Comparison of ENCODE assay signal across 12 cellular contexts in genomic region chr6:158068156-158068892, GRCh38.
DNase-seq lines count a peak whose midpoint lies in the region; ATAC-seq, FAIRE-seq and TF ChIP-seq lines count a peak whose summit lies in the region.
"Had no signal": no experiment of that assay in that cellular context is flagged by ENCODE, and none has a peak within 500 bp of the region (broad histone marks: within the 10 kb centered on the region; RNA-seq: fewer than 3 reads in every experiment).

No MANE protein-coding gene starts in this region.

- no peaks in the 10 kb centered on the region for H4K20me1 ChIP-seq in GM23338 (replicated peaks; ENCODE audit: insufficient read depth)

- no peaks in the 10 kb centered on the region for H3K9me3 ChIP-seq in A549

- peaks cover 11% of the 10 kb centered on the region; the same call in 1 of the 3 replicates for H3K36me3 Mint-ChIP-seq in GM23338 (ENCODE audit: low read depth)
- no peaks in the 10 kb centered on the region for H3K36me3 Mint-ChIP-seq in natural killer cell treated with Interleukin-12 subunit alpha and Interleukin-12 subunit beta and Interleukin-15 and Interleukin-18, amount 100 ng/mL, for 72 hours

- TF ChIP-seq RAD21 in A549 (conservative IDR thresholded peaks at IDR 0.05 in 1 of 2, IDR thresholded peaks at IDR 0.05 in 1 of 2): no peak

- POLR2A ChIA-PET in A549 (lab: Yijun Ruan, JAX): no interaction called here

- H3K36me3 ChIP-seq in GM23338 (ENCODE audit: insufficient read depth): no peaks in the 10 kb centered on the region

- WGBS in A549 (ENCODE audit: missing lambda C conversion rate): 87% methylated on average over 10 of the region's 10 CpGs

- H3K4me2 ChIP-seq in A549: peak overlapping the region; percentile 63
- no peak overlapping the region for H3K4me2 ChIP-seq in GM23338

- CTCF ChIA-PET in A549 (lab: Yijun Ruan, JAX): interaction anchor here (0.6 to 6.0 kb wide), 5 partner anchors 40 to 86 kb away, joined by 3 to 54 read pairs (median 6); partner anchors contain the start of gene SYNJ2

- peak overlapping the region; percentile 53 for H3K27ac Mint-ChIP-seq in GM23338
- H3K27ac Mint-ChIP-seq in natural killer cell treated with Interleukin-12 subunit alpha and Interleukin-12 subunit beta and Interleukin-15 and Interleukin-18, amount 100 ng/mL, for 72 hours: peak overlapping the region in 1 of 2 donors; percentile 66

- ATAC-seq in A549: peak in 1 of 2 experiments; percentile 46; a peak in 2 of 6 replicates
- ATAC-seq in GM23338: peak; percentile 52
- ATAC-seq in natural killer cell treated with Interleukin-12 subunit alpha and Interleukin-12 subunit beta and Interleukin-15 and Interleukin-18, amount 100 ng/mL, for 72 hours: peak in 1 of 2 donors; percentile 16
- no peak for ATAC-seq in HG03342 (IDR thresholded peaks at IDR 0.05; ENCODE audit: unreplicated experiment)
- no peak for ATAC-seq in HG03521 (IDR thresholded peaks at IDR 0.05; ENCODE audit: unreplicated experiment)
- ATAC-seq: activated CD4-positive, CD25-positive, alpha-beta regulatory T cell treated with anti-CD3 and anti-CD28 coated beads, Interleukin-2, amount 50 U/mL, for 24 hours had no signal

- H3K4me1 ChIP-seq in A549: peaks cover 40% of the 10 kb centered on the region
- no peaks in the 10 kb centered on the region for H3K4me1 ChIP-seq in GM23338 (ENCODE audit: insufficient read depth)

- TF ChIP-seq POLR2A in A549 (IDR thresholded peaks at IDR 0.05; ENCODE audit: low read length): no peak

- TF ChIP-seq CTCF in A549 (IDR thresholded peaks at IDR 0.05) (no peak), GM23338 (conservative IDR thresholded peaks at IDR 0.05; ENCODE audit: low read depth in 2 of 2) (no peak)

- no peak overlapping the region for H2AFZ ChIP-seq in GM23338

- no peaks in the 10 kb centered on the region for H3K9me2 ChIP-seq in GM23338 (ENCODE audit: insufficient read depth)

- H3K27me3 ChIP-seq in GM23338 (ENCODE audit: insufficient read depth): no peaks in the 10 kb centered on the region

- TF ChIP-seq EP300 in A549 (IDR thresholded peaks at IDR 0.05): no peak

- no peaks in the 10 kb centered on the region for H3F3A ChIP-seq in GM23338 (replicated peaks; ENCODE audit: low read depth)

- H3K4me3 ChIP-seq in A549 (no peak overlapping the region), GM23338 (no peak overlapping the region)

- peaks cover 16% of the 10 kb centered on the region; the same call in 2 of the 3 replicates for H3K4me1 Mint-ChIP-seq in GM23338
- H3K4me1 Mint-ChIP-seq in natural killer cell treated with Interleukin-12 subunit alpha and Interleukin-12 subunit beta and Interleukin-15 and Interleukin-18, amount 100 ng/mL, for 72 hours (ENCODE audit: low read depth in 2 of 2): peaks cover 36% of the 10 kb centered on the region in 2 donors

- H3K27ac ChIP-seq in A549: peak overlapping the region; percentile 82 to 85
- H3K27ac ChIP-seq in GM23338 (ENCODE audit: low read depth): no peak overlapping the region
- H3K27ac ChIP-seq in cingulate gyrus (ENCODE audit: low read depth, low read length): peak overlapping the region; percentile 2

- no peak for DNase-seq in A549 (ENCODE audit: low read depth in 1 of 2, low spot score in 1 of 2)
- no peak for DNase-seq in GM23338 (ENCODE audit: low spot score)
- DNase-seq in natural killer cell treated with Interleukin-12 subunit alpha and Interleukin-12 subunit beta and Interleukin-15 and Interleukin-18, amount 100 ng/mL, for 72 hours (ENCODE audit: low spot score): peak; percentile 42
- no peak for DNase-seq in NCI-H526 treated with DMSO at 0.1 percent for 48 hours (lab: John Stamatoyannopoulos, UW)
- no peak for DNase-seq in NOMO-1 treated with dmso at 0.1 percent for 144 hours (lab: John Stamatoyannopoulos, UW; ENCODE audit: unreplicated experiment)
- DNase-seq: activated gamma-delta T cell; SHP77 treated with DMSO at 0.1 percent for 48 hours; stimulated activated naive CD4-positive, alpha-beta T cell had no signal

- H3K27me3 Mint-ChIP-seq in GM23338 (ENCODE audit: insufficient read depth, low read depth, poor library complexity): peaks cover 7% of the 10 kb centered on the region
- H3K27me3 Mint-ChIP-seq in natural killer cell treated with Interleukin-12 subunit alpha and Interleukin-12 subunit beta and Interleukin-15 and Interleukin-18, amount 100 ng/mL, for 72 hours: no peaks in the 10 kb centered on the region

- no peak for FAIRE-seq in A549 (lab: Jason Lieb, UNC)

- H3K4me3 Mint-ChIP-seq in GM23338: no peak overlapping the region
- H3K4me3 Mint-ChIP-seq in natural killer cell treated with Interleukin-12 subunit alpha and Interleukin-12 subunit beta and Interleukin-15 and Interleukin-18, amount 100 ng/mL, for 72 hours: peak overlapping the region; percentile 43

- no peaks in the 10 kb centered on the region for H3K79me2 ChIP-seq in GM23338 (replicated peaks; ENCODE audit: insufficient read depth)

- H3K9me3 Mint-ChIP-seq in GM23338: no peaks in the 10 kb centered on the region
- H3K9me3 Mint-ChIP-seq in natural killer cell treated with Interleukin-12 subunit alpha and Interleukin-12 subunit beta and Interleukin-15 and Interleukin-18, amount 100 ng/mL, for 72 hours: no peaks in the 10 kb centered on the region

TF ChIP-seq in A549, 52 proteins besides CTCF, POLR2A, EP300 and RAD21:
- TF ChIP-seq HOXB13 (CRISPR knock-in tag; IDR thresholded peaks at IDR 0.05; ENCODE audit: low read depth) (no peak), CBX8 (IDR thresholded peaks at IDR 0.05) (no peak), MAX (IDR thresholded peaks at IDR 0.05) (no peak), HES2 (IDR thresholded peaks at IDR 0.05) (no peak), CBX2 (IDR thresholded peaks at IDR 0.05; ENCODE audit: borderline replicate concordance, low read depth) (no peak), RCOR1 (IDR thresholded peaks at IDR 0.05; ENCODE audit: low read depth, low read length) (no peak), TP53 (CRISPR knock-in tag; IDR thresholded peaks at IDR 0.05) (no peak), PHF8 (IDR thresholded peaks at IDR 0.05; ENCODE audit: borderline replicate concordance, low read depth) (no peak)
TF ChIP-seq in A549: peak in this region for 0.

TF ChIP-seq in GM23338, 12 proteins besides CTCF, POLR2A, EP300 and RAD21 (continues in another document):
- TF ChIP-seq ZNF114 (CRISPR knock-in tag; IDR thresholded peaks at IDR 0.05) (no peak), ZNF331 (CRISPR knock-in tag; IDR thresholded peaks at IDR 0.05; ENCODE audit: low read depth) (no peak), CREB1 (CRISPR knock-in tag; IDR thresholded peaks at IDR 0.05; ENCODE audit: low read depth) (no peak), STAT1 (IDR thresholded peaks at IDR 0.05; ENCODE audit: unreplicated experiment) (no peak), ZNF462 (CRISPR knock-in tag; IDR thresholded peaks at IDR 0.05) (no peak)
